Comparison of ENCODE assay signal across 24 cellular contexts in genomic region chr15:40832903-40833302, GRCh38. TPM values are rescaled to one million over a fixed set of nuclear protein-coding genes. Genes with fewer than 3 reads are reported as not detected.
DNase-seq lines count a peak whose midpoint lies in the region; ATAC-seq and TF ChIP-seq lines count a peak whose summit lies in the region.
"Had no signal": no experiment of that assay in that cellular context is flagged by ENCODE, and none has a peak within 500 bp of the region (broad histone marks: within the 10 kb centered on the region; RNA-seq: fewer than 3 reads in every experiment).

No MANE protein-coding gene starts in this region.

- H2AFZ ChIP-seq in HCT116 (ENCODE audit: low read depth, low read length, poor library complexity, severe bottlenecking): no peak overlapping the region
- no peak overlapping the region for H2AFZ ChIP-seq in trophoblast cell (ENCODE audit: insufficient read depth, low read length, poor library complexity)
- H2AFZ ChIP-seq in osteoblast (ENCODE audit: low read length): no peak overlapping the region
- H2AFZ ChIP-seq: GM23338 had no signal

- intact Hi-C loops in HCT116 (cut with micrococcal nuclease): no loop called here

- H3K4me3 Mint-ChIP-seq in chondrocyte (ENCODE audit: unreplicated experiment): no peak overlapping the region
- H3K4me3 Mint-ChIP-seq: CD4-positive, alpha-beta memory T cell; GM23338; H9; HFFc6 had no signal

- no peak for TF ChIP-seq RAD21 in HCT116 (IDR thresholded peaks at IDR 0.05; ENCODE audit: low read depth)

- no peak overlapping the region for H4K12ac ChIP-seq in trophoblast cell (ENCODE audit: low read depth, low read length)

- no TSS peak for BruUV-seq in HCT116 (replicated peaks; lab: Mats Ljungman, UMichigan)

- no peak for TF ChIP-seq POLR2A in HCT116 (IDR thresholded peaks at IDR 0.05; ENCODE audit: borderline replicate concordance, extremely low read depth, insufficient read depth, insufficient read length)

- no peak overlapping the region for H3K4me3 ChIP-seq in HCT116 (replicated peaks in 1 of 2; ENCODE audit: low read depth in 1 of 2, low read length in 2 of 2)
- no peak overlapping the region for H3K4me3 ChIP-seq in trophoblast cell (ENCODE audit: low read depth, low read length)
- no peak overlapping the region for H3K4me3 ChIP-seq in osteoblast (ENCODE audit: insufficient read depth, low read length)
- H3K4me3 ChIP-seq: A549, GM23338 had no signal

- H3K36me3 ChIP-seq in HCT116 (ENCODE audit: control insufficient read depth in 1 of 2, insufficient read depth in 2 of 2, low read length in 2 of 2) (no peaks in the 10 kb centered on the region), trophoblast cell (ENCODE audit: control insufficient read depth in 1 of 2, insufficient read depth in 2 of 2, low read length in 2 of 2) (peaks cover 0 to 2% of the 10 kb centered on the region in 2 experiments), osteoblast (ENCODE audit: insufficient read depth, low read length) (no peaks in the 10 kb centered on the region)

- CTCF ChIA-PET in HCT116 (lab: Charles Lee): interaction anchor here (0.7 to 1.3 kb wide), 3 partner anchors 26 to 61 kb away, joined by 3 to 4 read pairs (median 4); partner anchors contain the start of gene VPS18
- CTCF ChIA-PET in RWPE1 (lab: Yijun Ruan, JAX): interaction anchor here (0.5 to 1.2 kb wide), 4 partner anchors 10 to 1059 kb away, joined by 3 to 8 read pairs (median 4); no protein-coding TSS in a partner anchor

- H3K4ac ChIP-seq in trophoblast cell (ENCODE audit: low read depth, low read length): no peak overlapping the region

- H3K4me2 ChIP-seq in HCT116 (ENCODE audit: low read length): peak overlapping the region; percentile 47
- no peak overlapping the region for H3K4me2 ChIP-seq in trophoblast cell (ENCODE audit: low read length)
- H3K4me2 ChIP-seq in osteoblast (ENCODE audit: insufficient read depth, low read length): no peak overlapping the region
- H3K4me2 ChIP-seq: A549, GM23338 had no signal

- H3K27ac ChIP-seq in HCT116 (ENCODE audit: low read depth, low read length): no peak overlapping the region
- H3K27ac ChIP-seq in RWPE1: peak overlapping the region; percentile 24; the same call in 1 of the 2 replicates
- no peak overlapping the region for H3K27ac ChIP-seq in trophoblast cell (ENCODE audit: low read depth, low read length)
- no peak overlapping the region for H3K27ac ChIP-seq in osteoblast (ENCODE audit: low read depth, low read length)
- H3K27ac ChIP-seq: A549 had no signal

- H3K9ac ChIP-seq in HCT116 (ENCODE audit: low read length): no peak overlapping the region
- H3K9ac ChIP-seq in trophoblast cell (ENCODE audit: low read length): no peak overlapping the region

- no peak overlapping the region for H3K14ac ChIP-seq in trophoblast cell (ENCODE audit: low read length)

- RAD21 ChIA-PET in HCT116 (lab: Charles Lee; ENCODE audit: low non-redundant PET in 1 of 2, low total read pairs in 2 of 2, uncharacterized antibody in 2 of 2, unreplicated experiment in 2 of 2): interaction anchor here (0.6 kb wide), 2 partner anchors 11 to 351 kb away, joined by 3 to 5 read pairs; partner anchors contain the start of gene SPINT1 (in 1 of the 2)

- no peaks in the 10 kb centered on the region for H3K9me2 ChIP-seq in HCT116 (ENCODE audit: insufficient read depth)

- H2BK120ac ChIP-seq in trophoblast cell (ENCODE audit: insufficient read depth, low read length, poor library complexity): no peak overlapping the region

- H2BK12ac ChIP-seq in trophoblast cell (ENCODE audit: low read length): no peak overlapping the region

- no peaks in the 10 kb centered on the region for H3K9me3 Mint-ChIP-seq in chondrocyte (ENCODE audit: low read depth)
- H3K9me3 Mint-ChIP-seq: CD4-positive, alpha-beta memory T cell; GM23338; H9; HFFc6 had no signal

- H3K27ac Mint-ChIP-seq in chondrocyte (ENCODE audit: unreplicated experiment): no peak overlapping the region
- H3K27ac Mint-ChIP-seq: CD4-positive, alpha-beta memory T cell; GM23338; H9; HFFc6 had no signal

- H3K9me3 ChIP-seq in HCT116 (ENCODE audit: control insufficient read depth in 1 of 2, insufficient read depth in 1 of 2, low read depth in 1 of 2, low read length in 2 of 2) (no peaks in the 10 kb centered on the region), trophoblast cell (ENCODE audit: insufficient read depth, low read depth, low read length) (no peaks in the 10 kb centered on the region), osteoblast (ENCODE audit: low read depth, low read length) (no peaks in the 10 kb centered on the region)
- H3K9me3 ChIP-seq: A549 had no signal

- TF ChIP-seq CTCF in HCT116 (IDR thresholded peaks at IDR 0.05 in 2 of 3, conservative IDR thresholded peaks at IDR 0.05 in 1 of 3; ENCODE audit: borderline replicate concordance in 1 of 3, insufficient read depth in 1 of 3, low read depth in 2 of 3, low read length in 2 of 3) (no peak), RWPE1 (conservative IDR thresholded peaks at IDR 0.05; ENCODE audit: low read depth) (no peak), chondrocyte (IDR thresholded peaks at IDR 0.05) (no peak), osteoblast (IDR thresholded peaks at IDR 0.05; ENCODE audit: extremely low read depth, low read depth, low read length) (no peak)

- peak; percentile 32; the same call in 1 of the 2 replicates for ATAC-seq in HCT116
- ATAC-seq in HG03097 (IDR thresholded peaks at IDR 0.05; ENCODE audit: low FRiP score, unreplicated experiment): no peak
- ATAC-seq: A549, GM23338 had no signal

- H3K79me1 ChIP-seq in trophoblast cell (ENCODE audit: low read length): no peaks in the 10 kb centered on the region

- H4K8ac ChIP-seq in trophoblast cell (ENCODE audit: low read depth, low read length): no peak overlapping the region

- H3K18ac ChIP-seq in trophoblast cell (ENCODE audit: low read length): no peak overlapping the region

- no peaks in the 10 kb centered on the region for H3K36me3 Mint-ChIP-seq in chondrocyte (ENCODE audit: low read depth)
- H3K36me3 Mint-ChIP-seq: CD4-positive, alpha-beta memory T cell had no signal

- peaks cover 7% of the 10 kb centered on the region for H3K4me1 Mint-ChIP-seq in chondrocyte (ENCODE audit: low read depth)
- H3K4me1 Mint-ChIP-seq: CD4-positive, alpha-beta memory T cell had no signal

- no peak overlapping the region for H4K91ac ChIP-seq in trophoblast cell (ENCODE audit: low read depth, low read length)

- POLR2A ChIA-PET in HCT116 (lab: Charles Lee): no interaction called here
- POLR2A ChIA-PET in RWPE1 (lab: Yijun Ruan, JAX; ENCODE audit: low non-redundant PET): no interaction called here

- H3K79me2 ChIP-seq in HCT116 (ENCODE audit: insufficient read depth, low read length): no peaks in the 10 kb centered on the region
- no peaks in the 10 kb centered on the region for H3K79me2 ChIP-seq in trophoblast cell (ENCODE audit: control insufficient read depth, insufficient read depth, low read length, poor library complexity)
- no peaks in the 10 kb centered on the region for H3K79me2 ChIP-seq in osteoblast (ENCODE audit: insufficient read depth, low read length)

- H3K4me1 ChIP-seq in HCT116 (ENCODE audit: control insufficient read depth in 1 of 2, insufficient read depth in 2 of 2, low read length in 2 of 2) (peaks cover 33 to 42% of the 10 kb centered on the region in 2 experiments), trophoblast cell (ENCODE audit: control insufficient read depth in 1 of 2, insufficient read depth in 2 of 2, low read length in 2 of 2) (no peaks in the 10 kb centered on the region), osteoblast (ENCODE audit: insufficient read depth, low read length) (no peaks in the 10 kb centered on the region)

- no peak overlapping the region for H2AK5ac ChIP-seq in trophoblast cell (ENCODE audit: low read length)

- H3K27me3 ChIP-seq in HCT116 (ENCODE audit: insufficient read depth, low read length): no peaks in the 10 kb centered on the region
- no peaks in the 10 kb centered on the region for H3K27me3 ChIP-seq in trophoblast cell (ENCODE audit: insufficient read depth, low read length)
- H3K27me3 ChIP-seq in osteoblast (ENCODE audit: insufficient read depth, low read length): peaks cover 2% of the 10 kb centered on the region

- H3K23ac ChIP-seq in trophoblast cell (ENCODE audit: low read length): no peak overlapping the region

- H3K27me3 Mint-ChIP-seq in chondrocyte (ENCODE audit: low read depth): peaks cover 6% of the 10 kb centered on the region
- H3K27me3 Mint-ChIP-seq: CD4-positive, alpha-beta memory T cell had no signal

- DNase-seq in HCT116 (ENCODE audit: low read depth, low spot score) (no peak), RWPE1 (ENCODE audit: low spot score) (no peak), chondrocyte (ENCODE audit: low spot score) (peak; percentile 25), trophoblast cell (peak; percentile 51 to 90), osteoblast (ENCODE audit: insufficient read length, low spot score, missing footprints) (no peak), NCI-H146 (lab: John Stamatoyannopoulos, UW) (no peak)
- DNase-seq: 8988T; ACHN; C1 segment of cervical spinal cord; Calu3; CD4-positive, alpha-beta memory T cell; COR-L47; DMS53; DMS79 treated with DMSO at 0.1 percent for 48 hours; GF-D8; H9; HFFc6 had no signal

- no peaks in the 10 kb centered on the region for H4K20me1 ChIP-seq in HCT116 (ENCODE audit: insufficient read depth)
- no peaks in the 10 kb centered on the region for H4K20me1 ChIP-seq in osteoblast (ENCODE audit: insufficient read depth, low read length)

- no peak overlapping the region for H2BK5ac ChIP-seq in trophoblast cell (ENCODE audit: low read depth, low read length, poor library complexity)

TF ChIP-seq in HCT116, 20 proteins besides CTCF, POLR2A, EP300 and RAD21 (continues in another document):
- TF ChIP-seq EZH2phosphoT487 (IDR thresholded peaks at IDR 0.05; ENCODE audit: borderline replicate concordance): no peak
- no peak for TF ChIP-seq SP1 (IDR thresholded peaks at IDR 0.05; ENCODE audit: low read depth)

RNA-seq across cellular contexts. Expression of gene PPP1R14D, which starts 4.4 kb away (rescaled TPM):
- total RNA-seq in HCT116 (2021; ENCODE audit: unreplicated experiment): not detected
- 0.09 TPM in 1 of 2 replicates, not detected in the other for polyA plus RNA-seq in HCT116 (2012)
- not detected in 3 replicates for total RNA-seq in chondrocyte
- not detected in 2 replicates for polyA plus RNA-seq in trophoblast cell (2013)
- not detected in 2 replicates for total RNA-seq in osteoblast
- total RNA-seq: CD4-positive, alpha-beta memory T cell; Daoy; G401; GM23338; H4; H9; HFFc6 had no signal
- polyA plus RNA-seq: BJ; CD4-positive, alpha-beta memory T cell; GM23338 had no signal

RNA-seq across cellular contexts. Expression of gene SPINT1, which starts 10.9 kb away (rescaled TPM):
- total RNA-seq in HCT116 (2021; ENCODE audit: unreplicated experiment) (123 TPM), chondrocyte (0.87 to 2.0 TPM (median 0.87 TPM) in 3 replicates), osteoblast (0.72 and 0.88 TPM in 2 replicates)
- polyA plus RNA-seq in HCT116 (2012): 142 and 165 TPM in 2 replicates
- polyA plus RNA-seq in trophoblast cell (2013): 168 and 177 TPM in 2 replicates
- total RNA-seq: G401 had no signal

RNA-seq across cellular contexts. Expression of gene DNAJC17, which starts 25.6 kb away (rescaled TPM):
- total RNA-seq in HCT116 (2021; ENCODE audit: unreplicated experiment) (36.1 TPM), chondrocyte (26.4 to 31.8 TPM (median 29.1 TPM) in 3 replicates), osteoblast (14.8 and 15.6 TPM in 2 replicates)
- 37.1 and 40.5 TPM in 2 replicates for polyA plus RNA-seq in HCT116 (2012)
- 42.8 and 44.7 TPM in 2 replicates for polyA plus RNA-seq in trophoblast cell (2013)

RNA-seq across cellular contexts. Expression of gene ZFYVE19, which starts 26.0 kb away (rescaled TPM):
- total RNA-seq in HCT116 (2021; ENCODE audit: unreplicated experiment): 29.1 TPM
- polyA plus RNA-seq in HCT116 (2012): 36.0 and 37.7 TPM in 2 replicates
- total RNA-seq in chondrocyte: 15.5 to 22.5 TPM (median 15.8 TPM) in 3 replicates
- 13.1 and 14.9 TPM in 2 replicates for polyA plus RNA-seq in trophoblast cell (2013)
- total RNA-seq in osteoblast: 17.4 and 18.0 TPM in 2 replicates

RNA-seq across cellular contexts. Expression of gene RHOV, which starts 41.1 kb away (rescaled TPM):
- total RNA-seq in HCT116 (2021; ENCODE audit: unreplicated experiment) (6.0 TPM), chondrocyte (0.12 to 0.31 TPM in 2 of 3 replicates, not detected in the other), osteoblast (0.36 TPM in 1 of 2 replicates, not detected in the other)
- 4.2 and 4.5 TPM in 2 replicates for polyA plus RNA-seq in HCT116 (2012)
- 2.3 and 2.7 TPM in 2 replicates for polyA plus RNA-seq in trophoblast cell (2013)
- total RNA-seq: CD4-positive, alpha-beta memory T cell had no signal
- polyA plus RNA-seq: CD4-positive, alpha-beta memory T cell had no signal

Comparison
In these comparisons a context has a peak if more than half of its experiments do, and no peak if none do; other contexts are left out.
1. DNase-seq: peak in chondrocyte (single experiment) and trophoblast cell (2 of 2); none in HCT116 (single experiment), RWPE1 (single experiment), osteoblast (single experiment) and NCI-H146 (single experiment).
2. RNA of gene SPINT1, which starts 10.9 kb away (total RNA-seq): 123 TPM in HCT116 (single experiment); 0.87 to 2.0 TPM in chondrocyte and 0.72 to 0.88 TPM in osteoblast; every median in the first group is over 10 times any median in the second.